Comparison of ENCODE assay signal across 27 cellular contexts in the genomic region with DNA sequence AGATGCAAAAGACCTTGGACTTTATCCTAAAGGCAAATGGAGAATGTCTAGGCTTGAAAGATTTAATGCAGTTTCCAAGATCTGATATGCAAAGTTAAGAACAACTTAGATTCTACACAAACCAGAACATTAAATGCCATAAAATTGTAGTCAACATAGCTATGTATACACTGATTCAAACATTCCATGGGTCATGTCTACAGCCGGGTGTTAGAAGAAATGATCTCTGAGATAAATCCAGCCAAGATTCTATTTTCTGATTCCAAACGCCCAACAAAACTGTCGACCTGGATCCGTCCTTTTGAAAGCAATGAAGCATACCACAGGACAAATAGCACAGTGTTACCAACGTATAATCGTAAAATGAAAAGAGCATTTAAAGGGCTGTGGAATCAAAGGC. TPM values are rescaled to one million over a fixed set of nuclear protein-coding genes. Genes with fewer than 3 reads are reported as not detected.
DNase-seq lines count a peak whose midpoint lies in the region; ATAC-seq and TF ChIP-seq lines count a peak whose summit lies in the region.
"Had no signal": no experiment of that assay in that cellular context is flagged by ENCODE, and none has a peak within 500 bp of the region (broad histone marks: within the 10 kb centered on the region; RNA-seq: fewer than 3 reads in every experiment).

No MANE protein-coding gene starts in this region.

- no peak for TF ChIP-seq RAD21 in SK-N-SH (IDR thresholded peaks at IDR 0.05; ENCODE audit: low read length)

- no peaks in the 10 kb centered on the region for H3K9me2 ChIP-seq in SK-N-SH

- intact Hi-C loops in prostate gland (cut with DNase I) = no loop called here

- H3F3A ChIP-seq in SK-N-SH (replicated peaks; ENCODE audit: insufficient read depth) = no peaks in the 10 kb centered on the region

- POLR2A ChIA-PET in SK-N-SH (lab: Yijun Ruan, JAX) = no interaction called here

- H3K4me1 ChIP-seq in prostate gland (replicated peaks) = peaks cover 6% of the 10 kb centered on the region
- H3K4me1 ChIP-seq in SK-N-SH (ENCODE audit: control insufficient read depth in 1 of 2, insufficient read depth in 2 of 2, low read depth in 1 of 2, low read length in 1 of 2) = no peaks in the 10 kb centered on the region
- H3K4me1 ChIP-seq: A549, SJSA1 had no signal

- no peaks in the 10 kb centered on the region for H3K79me2 ChIP-seq in SK-N-SH (ENCODE audit: insufficient read depth)

- H3K27ac ChIP-seq in prostate gland (no peak overlapping the region), SK-N-SH (ENCODE audit: low read depth in 2 of 2, low read length in 1 of 2) (no peak overlapping the region)
- H3K27ac ChIP-seq: A549, HL-60, KMS-11, SJSA1 had no signal

- H4K20me1 ChIP-seq in SK-N-SH (ENCODE audit: insufficient read depth) = no peaks in the 10 kb centered on the region

- no peak for TF ChIP-seq POLR2A in prostate gland (IDR thresholded peaks at IDR 0.05)

- DNase-seq in G401 (ENCODE audit: low spot score) (peak; percentile 45), NCI-H345 (lab: John Stamatoyannopoulos, UW) (peak; percentile 25), cerebellar cortex (ENCODE audit: low spot score) (peak; percentile 36), prostate gland (ENCODE audit: low spot score) (peak; percentile 32), MG63 (no peak), SK-N-SH (no peak)
- DNase-seq: C1 segment of cervical spinal cord; CD4-positive, alpha-beta memory T cell; COR-L47; DMS79; EL; GF-D8; H9; NCI-H1105 treated with DMSO at 0.1 percent for 48 hours; NCI-H1694; NCI-H2029 treated with DMSO at 0.1 percent for 48 hours; NCI-H510A; NCI-H774; Right ventricle myocardium superior; RPMI8226; T-cell had no signal

- H3K4me3 ChIP-seq in prostate gland (no peak overlapping the region), MG63 (no peak overlapping the region), SK-N-SH (ENCODE audit: low read depth in 2 of 2, low read length in 1 of 2) (no peak overlapping the region)
- H3K4me3 ChIP-seq: A549, GM23338, SJSA1 had no signal

- 35% methylated on average over 6 of the region's 6 CpGs for WGBS in prostate gland
- 89% methylated on average over 6 of the region's 6 CpGs for WGBS in SK-N-SH (ENCODE audit: low lambda C conversion rate)

- H2AFZ ChIP-seq in SK-N-SH (ENCODE audit: low read depth) = no peak overlapping the region
- H2AFZ ChIP-seq: GM23338 had no signal

- H3K4me2 ChIP-seq in SK-N-SH = no peak overlapping the region
- H3K4me2 ChIP-seq: A549, GM23338, KMS-11 had no signal

- no peak for TF ChIP-seq CTCF in prostate gland (IDR thresholded peaks at IDR 0.05)
- TF ChIP-seq CTCF in SK-N-SH (IDR thresholded peaks at IDR 0.05) = no peak

- no peak for TF ChIP-seq EP300 in SK-N-SH (IDR thresholded peaks at IDR 0.05; ENCODE audit: borderline replicate concordance in 1 of 2, low read depth in 1 of 2, low read length in 1 of 2)

- H3K9me3 ChIP-seq in prostate gland (no peaks in the 10 kb centered on the region), MG63 (no peaks in the 10 kb centered on the region), SK-N-SH (no peaks in the 10 kb centered on the region)
- H3K9me3 ChIP-seq: A549, SJSA1 had no signal

- peaks cover 4% of the 10 kb centered on the region for H3K27me3 ChIP-seq in prostate gland (replicated peaks; ENCODE audit: insufficient read depth)
- no peaks in the 10 kb centered on the region for H3K27me3 ChIP-seq in MG63
- no peaks in the 10 kb centered on the region for H3K27me3 ChIP-seq in SK-N-SH (ENCODE audit: insufficient read depth)
- H3K27me3 ChIP-seq: SJSA1 had no signal

- H3K36me3 ChIP-seq in prostate gland (no peaks in the 10 kb centered on the region), MG63 (no peaks in the 10 kb centered on the region), SK-N-SH (replicated peaks in 1 of 2; ENCODE audit: control insufficient read depth in 1 of 2, insufficient read depth in 2 of 2, low read length in 1 of 2) (no peaks in the 10 kb centered on the region)
- H3K36me3 ChIP-seq: SJSA1 had no signal

- H3K9ac ChIP-seq in SK-N-SH = no peak overlapping the region
- H3K9ac ChIP-seq: KMS-11 had no signal

- in situ Hi-C loops in G401 (cut with HindIII; ENCODE audit: low sequenced_read_pairs) = no loop called here

- CTCF ChIA-PET in SK-N-SH (lab: Yijun Ruan, JAX) = no interaction called here

- ATAC-seq in HG02610 (IDR thresholded peaks at IDR 0.05; ENCODE audit: unreplicated experiment) = no peak
- ATAC-seq: A549, GM23338, T-cell had no signal

TF ChIP-seq in SK-N-SH, 30 proteins besides CTCF, POLR2A, EP300 and RAD21:
- no peak for TF ChIP-seq FOXJ3 (CRISPR knock-in tag; IDR thresholded peaks at IDR 0.05)
- no peak for TF ChIP-seq POLR2AphosphoS5 (IDR thresholded peaks at IDR 0.05; ENCODE audit: low read depth, low read length)
- TF ChIP-seq ELF1 (IDR thresholded peaks at IDR 0.05) = no peak
- TF ChIP-seq, protein P1, sequence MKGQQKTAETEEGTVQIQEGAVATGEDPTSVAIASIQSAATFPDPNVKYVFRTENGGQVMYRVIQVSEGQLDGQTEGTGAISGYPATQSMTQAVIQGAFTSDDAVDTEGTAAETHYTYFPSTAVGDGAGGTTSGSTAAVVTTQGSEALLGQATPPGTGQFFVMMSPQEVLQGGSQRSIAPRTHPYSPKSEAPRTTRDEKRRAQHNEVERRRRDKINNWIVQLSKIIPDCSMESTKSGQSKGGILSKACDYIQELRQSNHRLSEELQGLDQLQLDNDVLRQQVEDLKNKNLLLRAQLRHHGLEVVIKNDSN (IDR thresholded peaks at IDR 0.05; ENCODE audit: borderline replicate concordance, low read depth) = no peak
- no peak for TF ChIP-seq MXI1 (IDR thresholded peaks at IDR 0.05; ENCODE audit: low read depth, low read length)

RNA-seq across cellular contexts. Expression of a gene that starts 52.7 kb away (rescaled TPM):
- total RNA-seq in G401 (2014; rRNA removed; shearing (Covaris generic)) = 0.07 TPM in 1 of 2 replicates, not detected in the other
- 100 to 1,000 TPM in 1 of 2 donors, 10 to 100 TPM in 1; 21.5 to 111 TPM for total RNA-seq in prostate gland
- 14.9 and 19.3 TPM in 2 replicates for total RNA-seq in MG63 (2014; rRNA removed; shearing (Covaris generic); ENCODE audit: low replicate concordance)
- 0.93 and 1.0 TPM in 2 replicates for polyA plus RNA-seq in SK-N-SH (2012; rRNA removed)
- polyA plus RNA-seq in SK-N-SH (2012; cell fraction: cytosol; rRNA removed) = 1.7 TPM in 2 replicates
- polyA plus RNA-seq in SK-N-SH (2012; cell fraction: nucleus; rRNA removed) = 0.40 and 0.61 TPM in 2 replicates

Comparison
In these comparisons a context has a peak if more than half of its experiments do, and no peak if none do; other contexts are left out.
1. DNase-seq: peak in G401 (single experiment), NCI-H345 (single experiment), cerebellar cortex (single experiment) and prostate gland (single experiment); none in MG63 (single experiment) and SK-N-SH (single experiment).
2. RNA of a gene that starts 52.7 kb away (total RNA-seq): 21.5 to 111 TPM in prostate gland and 14.9 to 19.3 TPM in MG63; 0.07 TPM in G401; every median in the first group is over 10 times any median in the second.